In genomic region chr11:124754309-124754708, GRCh38 we compare ENCODE assay signal across 14 cellular contexts. TPM values are rescaled to one million over a fixed set of nuclear protein-coding genes. Genes with fewer than 3 reads are reported as not detected.
"Had no signal": no experiment of that assay in that cellular context is flagged by ENCODE, and none has a peak within 500 bp of the region (broad histone marks: within the 10 kb centered on the region; RNA-seq: fewer than 3 reads in every experiment).

No MANE protein-coding gene starts in this region.

- H3K4me3 ChIP-seq: coronary artery had no signal

- H3K27ac Mint-ChIP-seq: activated B cell treated with CpG ODN at 0.5 μM for 24 hours; activated CD4-positive, alpha-beta T cell treated with anti-CD3 and anti-CD28 coated beads, Interleukin-2, amount 10 ng/mL, durations not matched to agents 7 days and 5 days; activated naive CD4-positive, alpha-beta T cell treated with anti-CD3 and anti-CD28 coated beads, Interleukin-2, amount 10 ng/mL, durations not matched to agents 7 days and 5 days; activated T-helper 2 cell treated with anti-CD3 and anti-CD28 coated beads, Interferon-gamma antibody, Interleukin-2, Interleukin-4, amounts not matched to agents 10 μg/mL and 5 μg/mL and 100 μg/mL, durations not matched to agents 14 hours and 24 hours and 36 hours; natural killer cell treated with Interleukin-12 subunit alpha and Interleukin-12 subunit beta and Interleukin-15 and Interleukin-18, amount 100 ng/mL, for 72 hours; T-helper 1 cell treated with Interleukin-12 subunit alpha and Interleukin-12 subunit beta and Interleukin-4 antibody, amounts not matched to agents 30 μg/mL and 1 μg/mL, for 36 hours had no signal

- DNase-seq: activated B cell treated with CpG ODN at 0.5 μM for 24 hours; activated CD4-positive, alpha-beta T cell treated with anti-CD3 and anti-CD28 coated beads, Interleukin-2, amount 10 ng/mL, durations not matched to agents 7 days and 5 days; activated naive CD4-positive, alpha-beta T cell treated with anti-CD3 and anti-CD28 coated beads, Interleukin-2, amount 10 ng/mL, durations not matched to agents 7 days and 5 days; central memory CD4-positive, alpha-beta T cell; effector memory CD4-positive, alpha-beta T cell; erythroblast; mammary epithelial cell; stimulated activated CD4-positive, alpha-beta T cell treated with anti-CD3 and anti-CD28 coated beads, Interleukin-4, amount 100 ng/mL, for 1 hour; stimulated activated CD8-positive, alpha-beta memory T cell treated with anti-CD3 and anti-CD28 coated beads, Interleukin-4, amount 100 ng/mL, for 48 hours; stimulated activated naive CD8-positive, alpha-beta T cell treated with anti-CD3 and anti-CD28 coated beads, Interleukin-15, Interleukin-2, amounts not matched to agents 100 U/mL and 50 U/mL, for 24 hours had no signal

- H3K9me3 Mint-ChIP-seq: activated B cell treated with CpG ODN at 0.5 μM for 24 hours; activated CD4-positive, alpha-beta T cell treated with anti-CD3 and anti-CD28 coated beads, Interleukin-2, amount 10 ng/mL, durations not matched to agents 7 days and 5 days; activated naive CD4-positive, alpha-beta T cell treated with anti-CD3 and anti-CD28 coated beads, Interleukin-2, amount 10 ng/mL, durations not matched to agents 7 days and 5 days; activated T-helper 2 cell treated with anti-CD3 and anti-CD28 coated beads, Interferon-gamma antibody, Interleukin-2, Interleukin-4, amounts not matched to agents 10 μg/mL and 5 μg/mL and 100 μg/mL, durations not matched to agents 14 hours and 24 hours and 36 hours; natural killer cell treated with Interleukin-12 subunit alpha and Interleukin-12 subunit beta and Interleukin-15 and Interleukin-18, amount 100 ng/mL, for 72 hours; T-helper 1 cell treated with Interleukin-12 subunit alpha and Interleukin-12 subunit beta and Interleukin-4 antibody, amounts not matched to agents 30 μg/mL and 1 μg/mL, for 36 hours had no signal

- H3K4me3 Mint-ChIP-seq: activated B cell treated with CpG ODN at 0.5 μM for 24 hours; activated CD4-positive, alpha-beta T cell treated with anti-CD3 and anti-CD28 coated beads, Interleukin-2, amount 10 ng/mL, durations not matched to agents 7 days and 5 days; activated naive CD4-positive, alpha-beta T cell treated with anti-CD3 and anti-CD28 coated beads, Interleukin-2, amount 10 ng/mL, durations not matched to agents 7 days and 5 days; natural killer cell treated with Interleukin-12 subunit alpha and Interleukin-12 subunit beta and Interleukin-15 and Interleukin-18, amount 100 ng/mL, for 72 hours; T-helper 1 cell treated with Interleukin-12 subunit alpha and Interleukin-12 subunit beta and Interleukin-4 antibody, amounts not matched to agents 30 μg/mL and 1 μg/mL, for 36 hours had no signal

- ATAC-seq: natural killer cell treated with Interleukin-12 subunit alpha and Interleukin-12 subunit beta and Interleukin-15 and Interleukin-18, amount 100 ng/mL, for 72 hours; stimulated activated naive CD8-positive, alpha-beta T cell treated with anti-CD3 and anti-CD28 coated beads, Interleukin-15, Interleukin-2, amounts not matched to agents 100 U/mL and 50 U/mL, for 24 hours had no signal

- H3K36me3 Mint-ChIP-seq: activated naive CD4-positive, alpha-beta T cell treated with anti-CD3 and anti-CD28 coated beads, Interleukin-2, amount 10 ng/mL, durations not matched to agents 7 days and 5 days; natural killer cell treated with Interleukin-12 subunit alpha and Interleukin-12 subunit beta and Interleukin-15 and Interleukin-18, amount 100 ng/mL, for 72 hours had no signal

RNA-seq across cellular contexts. Expression of gene VSIG2, which starts 2.3 kb away (rescaled TPM):
- total RNA-seq: activated T-helper 2 cell treated with anti-CD3 and anti-CD28 coated beads, Interferon-gamma antibody, Interleukin-2, Interleukin-4, amounts not matched to agents 10 μg/mL and 5 μg/mL and 100 μg/mL, durations not matched to agents 14 hours and 24 hours and 36 hours; mammary epithelial cell; natural killer cell treated with Interleukin-12 subunit alpha and Interleukin-12 subunit beta and Interleukin-15 and Interleukin-18, amount 100 ng/mL, for 72 hours had no signal
- polyA plus RNA-seq: mammary epithelial cell had no signal

RNA-seq across cellular contexts. Expression of gene ESAM, which starts 7.8 kb away (rescaled TPM):
- polyA plus RNA-seq: mammary epithelial cell had no signal
